Comparison of ENCODE assay signal across 8 cellular contexts in genomic region chr10:77927343-77928256, GRCh38. TPM values are rescaled to one million over a fixed set of nuclear protein-coding genes. Genes with fewer than 3 reads are reported as not detected.
A peak's percentile ranks its signal among the peaks of the same experiment; 100 is the strongest.
DNase-seq lines count a peak whose midpoint lies in the region; ATAC-seq and TF ChIP-seq lines count a peak whose summit lies in the region.

No MANE protein-coding gene starts in this region.

- peak overlapping the region; percentile 69 for H3K4me3 ChIP-seq in astrocyte of the spinal cord (ENCODE audit: low read depth, low read length)

- intact Hi-C loops in activated naive CD4-positive, alpha-beta T cell treated with anti-CD3 and anti-CD28 coated beads for 36 hours (cut with micrococcal nuclease) = loop anchor here (2.0 kb wide), 1 partner anchor 101 kb away; the partner anchor contains the start of gene POLR3A

- CTCF ChIA-PET in activated naive CD4-positive, alpha-beta T cell treated with anti-CD3 and anti-CD28 coated beads for 36 hours (lab: Charles Lee) = no interaction called here
- CTCF ChIA-PET in GM10248 (lab: Yijun Ruan, JAX) = no interaction called here

- peaks cover 36% of the 10 kb centered on the region for H3K27me3 Mint-ChIP-seq in activated naive CD4-positive, alpha-beta T cell treated with anti-CD3 and anti-CD28 coated beads for 36 hours (ENCODE audit: low read depth)
- H3K27me3 Mint-ChIP-seq in memory B cell = peaks cover 23% of the 10 kb centered on the region
- H3K27me3 Mint-ChIP-seq in type B pancreatic cell = no peaks in the 10 kb centered on the region

- TF ChIP-seq CTCF in astrocyte of the spinal cord (IDR thresholded peaks at IDR 0.05; ENCODE audit: low read depth, low read length) (no peak), type B pancreatic cell (conservative IDR thresholded peaks at IDR 0.05) (no peak), GM10248 (IDR thresholded peaks at IDR 0.05; ENCODE audit: control extremely low read depth, extremely low read depth, low read depth, missing control alignments) (no peak)

- no peak for DNase-seq in activated naive CD4-positive, alpha-beta T cell treated with anti-CD3 and anti-CD28 coated beads for 36 hours
- no peak for DNase-seq in activated naive CD4-positive, alpha-beta T cell treated with anti-CD3 and anti-CD28 coated beads, Interleukin-2, amount 50 U/mL, for 72 hours (ENCODE audit: low spot score in 2 of 2)
- DNase-seq in astrocyte of the spinal cord (ENCODE audit: low read depth, low spot score) (no peak), memory B cell (ENCODE audit: low spot score in 2 of 2) (no peak), type B pancreatic cell (ENCODE audit: extremely low spot score, unreplicated experiment) (no peak), GM10248 (ENCODE audit: extremely low spot score) (no peak)

- peaks cover 8% of the 10 kb centered on the region for H3K4me1 Mint-ChIP-seq in activated naive CD4-positive, alpha-beta T cell treated with anti-CD3 and anti-CD28 coated beads for 36 hours (ENCODE audit: low read depth)
- H3K4me1 Mint-ChIP-seq in memory B cell (peaks cover 3% of the 10 kb centered on the region), type B pancreatic cell (ENCODE audit: unreplicated experiment) (peaks cover 38% of the 10 kb centered on the region)

- in situ Hi-C loops in astrocyte of the spinal cord (cut with HindIII; ENCODE audit: low sequenced_read_pairs) = no loop called here

- no peak for ATAC-seq in activated naive CD4-positive, alpha-beta T cell treated with anti-CD3 and anti-CD28 coated beads, Interleukin-2, amount 50 U/mL, for 72 hours
- ATAC-seq in memory B cell (ENCODE audit: low read depth) (no peak), HG03045 (IDR thresholded peaks at IDR 0.05; ENCODE audit: unreplicated experiment) (no peak), GM18511 (IDR thresholded peaks at IDR 0.05; ENCODE audit: unreplicated experiment) (no peak)

- no peaks in the 10 kb centered on the region for H3K9me3 Mint-ChIP-seq in activated naive CD4-positive, alpha-beta T cell treated with anti-CD3 and anti-CD28 coated beads for 36 hours
- H3K9me3 Mint-ChIP-seq in activated naive CD4-positive, alpha-beta T cell treated with anti-CD3 and anti-CD28 coated beads, Interleukin-2, amount 50 U/mL, for 72 hours = no peaks in the 10 kb centered on the region
- H3K9me3 Mint-ChIP-seq in memory B cell (no peaks in the 10 kb centered on the region), type B pancreatic cell (no peaks in the 10 kb centered on the region)

- H3K27ac Mint-ChIP-seq in activated naive CD4-positive, alpha-beta T cell treated with anti-CD3 and anti-CD28 coated beads for 36 hours = no peak overlapping the region
- H3K27ac Mint-ChIP-seq in activated naive CD4-positive, alpha-beta T cell treated with anti-CD3 and anti-CD28 coated beads, Interleukin-2, amount 50 U/mL, for 72 hours = peak overlapping the region in 1 of 2 donors; percentile 47
- H3K27ac Mint-ChIP-seq in memory B cell = no peak overlapping the region
- H3K27ac Mint-ChIP-seq in type B pancreatic cell = peak overlapping the region; percentile 75

- POLR2A ChIA-PET in GM10248 (lab: Yijun Ruan, JAX) = no interaction called here

- H3K36me3 Mint-ChIP-seq in activated naive CD4-positive, alpha-beta T cell treated with anti-CD3 and anti-CD28 coated beads for 36 hours (ENCODE audit: low read depth) = no peaks in the 10 kb centered on the region
- peaks cover 6% of the 10 kb centered on the region in 2 donors for H3K36me3 Mint-ChIP-seq in activated naive CD4-positive, alpha-beta T cell treated with anti-CD3 and anti-CD28 coated beads, Interleukin-2, amount 50 U/mL, for 72 hours
- no peaks in the 10 kb centered on the region for H3K36me3 Mint-ChIP-seq in memory B cell
- no peaks in the 10 kb centered on the region for H3K36me3 Mint-ChIP-seq in type B pancreatic cell

- peak overlapping the region; percentile 52 for H3K4me3 Mint-ChIP-seq in activated naive CD4-positive, alpha-beta T cell treated with anti-CD3 and anti-CD28 coated beads for 36 hours
- H3K4me3 Mint-ChIP-seq in memory B cell = peak overlapping the region; percentile 71
- peak overlapping the region; percentile 88 for H3K4me3 Mint-ChIP-seq in type B pancreatic cell

RNA-seq across cellular contexts. Expression of gene DLG5, which starts 1.0 kb away (rescaled TPM):
- total RNA-seq in activated naive CD4-positive, alpha-beta T cell treated with anti-CD3 and anti-CD28 coated beads for 36 hours = 1 to 10 TPM; 2.6 to 3.3 TPM
- total RNA-seq in activated naive CD4-positive, alpha-beta T cell treated with anti-CD3 and anti-CD28 coated beads, Interleukin-2, amount 50 U/mL, for 72 hours = 1 to 10 TPM; 1.3 to 4.6 TPM
- total RNA-seq in type B pancreatic cell (ENCODE audit: low replicate concordance) = 57.4 and 80.0 TPM in 2 replicates

Comparison
In these comparisons a context has a peak if more than half of its experiments do, and no peak if none do; other contexts are left out.
1. RNA of gene DLG5, which starts 1.0 kb away (total RNA-seq): 57.4 to 80.0 TPM in type B pancreatic cell; 1.3 to 4.6 TPM in activated naive CD4-positive, alpha-beta T cell treated with anti-CD3 and anti-CD28 coated beads, Interleukin-2, amount 50 U/mL, for 72 hours and 2.6 to 3.3 TPM in activated naive CD4-positive, alpha-beta T cell treated with anti-CD3 and anti-CD28 coated beads for 36 hours; every median in the first group is over 10 times any median in the second.
2. Peak in every context shown above with its lines, with median percentiles within 50 percentile points of each other: H3K4me3 Mint-ChIP-seq.